Comparison of ENCODE assay signal across 17 cellular contexts in the genomic region with DNA sequence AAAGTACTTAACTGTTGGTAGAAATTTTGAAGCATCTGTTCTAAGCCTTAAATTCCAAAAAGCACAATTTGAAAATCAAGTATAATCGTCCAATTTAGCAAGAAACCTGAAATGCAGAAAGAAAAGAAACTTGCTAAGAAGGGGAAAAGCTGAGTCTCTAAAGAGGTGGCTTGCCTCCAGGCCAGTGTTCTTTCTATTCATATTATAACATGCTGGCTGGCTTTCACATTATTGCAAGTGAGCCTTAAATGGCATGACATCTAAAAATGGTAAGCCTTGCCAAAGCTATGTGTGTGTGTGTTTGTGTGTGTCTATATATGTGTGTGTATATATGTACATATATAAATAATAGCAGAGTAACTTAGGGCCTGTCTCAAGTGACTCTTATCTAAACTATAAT.
"Had no signal": no experiment of that assay in that cellular context is flagged by ENCODE, and none has a peak within 500 bp of the region (broad histone marks: within the 10 kb centered on the region; RNA-seq: fewer than 3 reads in every experiment).

No MANE protein-coding gene starts in this region.

- DNase-seq: effector memory CD4-positive, alpha-beta T cell; gastrocnemius medialis; immature natural killer cell; left lung; mesendoderm; naive B cell; occipital lobe; pancreas; right lobe of liver; stimulated activated CD4-positive, alpha-beta T cell treated with anti-CD3 and anti-CD28 coated beads, Interleukin-4, amount 100 ng/mL, for 1 hour; stimulated activated CD8-positive, alpha-beta memory T cell treated with anti-CD3 and anti-CD28 coated beads, Interleukin-4, amount 100 ng/mL, for 48 hours; stimulated activated naive CD8-positive, alpha-beta T cell treated with anti-CD3 and anti-CD28 coated beads, Interleukin-15, Interleukin-2, amounts not matched to agents 100 U/mL and 50 U/mL, for 24 hours; thyroid gland had no signal

- H3K27me3 ChIP-seq: gastrocnemius medialis, left lung, pancreas, right lobe of liver, suprapubic skin, thyroid gland had no signal

- H3K4me1 ChIP-seq: gastrocnemius medialis, left lung, pancreas, right lobe of liver, suprapubic skin, thyroid gland had no signal

- H3K4me3 ChIP-seq: gastrocnemius medialis, left lung, lung, pancreas, right lobe of liver, suprapubic skin, thyroid gland had no signal

- H3K36me3 ChIP-seq: gastrocnemius medialis, left lung, pancreas, right lobe of liver, suprapubic skin, thyroid gland had no signal

- H3K9me3 ChIP-seq: gastrocnemius medialis, left lung, pancreas, right lobe of liver, suprapubic skin, thyroid gland had no signal

- ATAC-seq: esophagus mucosa; gastrocnemius medialis; left lung; right lobe of liver; stimulated activated effector memory CD8-positive, alpha-beta T cell treated with anti-CD3 and anti-CD28 coated beads, Interleukin-12 subunit alpha, Interleukin-12 subunit beta, amount 100 ng/mL, for 72 hours; stimulated activated naive CD8-positive, alpha-beta T cell treated with anti-CD3 and anti-CD28 coated beads, Interleukin-15, Interleukin-2, amounts not matched to agents 100 U/mL and 50 U/mL, for 24 hours had no signal

- H3K27ac ChIP-seq: gastrocnemius medialis, left lung, pancreas, right lobe of liver, suprapubic skin, thyroid gland had no signal
